27 cellular contexts compared by ENCODE assay signal in genomic region chr5:116567100-116567499, GRCh38. TPM values are rescaled to one million over a fixed set of nuclear protein-coding genes. Genes with fewer than 3 reads are reported as not detected.
"Had no signal": no experiment of that assay in that cellular context is flagged by ENCODE, and none has a peak within 500 bp of the region (broad histone marks: within the 10 kb centered on the region; RNA-seq: fewer than 3 reads in every experiment).

No MANE protein-coding gene starts in this region.

- H3K27me3 Mint-ChIP-seq: progenitor cell of endocrine pancreas had no signal

- ATAC-seq: heart right ventricle; natural killer cell treated with Interleukin-12 subunit alpha and Interleukin-12 subunit beta and Interleukin-15 and Interleukin-18, amount 100 ng/mL, for 72 hours; sciatic nerve; stimulated activated effector memory CD8-positive, alpha-beta T cell treated with anti-CD3 and anti-CD28 coated beads, Interleukin-12 subunit alpha, Interleukin-12 subunit beta, amount 100 ng/mL, for 72 hours had no signal

- H3K4me3 Mint-ChIP-seq: activated CD4-positive, alpha-beta memory T cell treated with anti-CD3 and anti-CD28 coated beads, Interleukin-2, amount 10 ng/mL, durations not matched to agents 7 days and 5 days; activated CD4-positive, alpha-beta T cell treated with anti-CD3 and anti-CD28 coated beads, Interleukin-2, amount 10 ng/mL, durations not matched to agents 7 days and 5 days; activated naive CD4-positive, alpha-beta T cell treated with anti-CD3 and anti-CD28 coated beads, Interleukin-2, amount 50 U/mL, for 24 hours; activated T-cell treated with anti-CD3 and anti-CD28 coated beads, Interleukin-2, amount 50 U/mL, for 24 hours; natural killer cell treated with Interleukin-12 subunit alpha and Interleukin-12 subunit beta and Interleukin-15 and Interleukin-18, amount 100 ng/mL, for 72 hours; stimulated activated effector memory CD8-positive, alpha-beta T cell treated with anti-CD3 and anti-CD28 coated beads, Interleukin-12 subunit alpha, Interleukin-12 subunit beta, amount 100 ng/mL, for 72 hours; stimulated activated naive CD8-positive, alpha-beta T cell treated with anti-CD3 and anti-CD28 coated beads, Interleukin-15, Interleukin-2, amounts not matched to agents 100 ng/mL and 50 ng/mL, for 24 hours had no signal

- H3K27me3 ChIP-seq: breast epithelium, vagina had no signal

- H3K4me3 ChIP-seq: breast epithelium, heart right ventricle, left ventricle myocardium inferior, lung, skin epidermis, thoracic aorta, upper lobe of left lung, vagina had no signal

- H3K9me3 Mint-ChIP-seq: activated CD4-positive, alpha-beta memory T cell treated with anti-CD3 and anti-CD28 coated beads, Interleukin-2, amount 10 ng/mL, durations not matched to agents 7 days and 5 days; activated CD4-positive, alpha-beta T cell treated with anti-CD3 and anti-CD28 coated beads, Interleukin-2, amount 10 ng/mL, durations not matched to agents 7 days and 5 days; activated naive CD4-positive, alpha-beta T cell treated with anti-CD3 and anti-CD28 coated beads, Interleukin-2, amount 50 U/mL, for 24 hours; activated T-cell treated with anti-CD3 and anti-CD28 coated beads, Interleukin-2, amount 50 U/mL, for 24 hours; stimulated activated effector memory CD8-positive, alpha-beta T cell treated with anti-CD3 and anti-CD28 coated beads, Interleukin-12 subunit alpha, Interleukin-12 subunit beta, amount 100 ng/mL, for 72 hours; stimulated activated naive CD8-positive, alpha-beta T cell treated with anti-CD3 and anti-CD28 coated beads, Interleukin-15, Interleukin-2, amounts not matched to agents 100 ng/mL and 50 ng/mL, for 24 hours had no signal

- H3K36me3 ChIP-seq: breast epithelium, heart right ventricle, left ventricle myocardium inferior, thoracic aorta, upper lobe of left lung, vagina had no signal

- H3K27ac ChIP-seq: breast epithelium, heart right ventricle, left ventricle myocardium inferior, skin epidermis, thoracic aorta, upper lobe of left lung, vagina had no signal

- H3K9me3 ChIP-seq: breast epithelium, heart right ventricle, left ventricle myocardium inferior, thoracic aorta, upper lobe of left lung, vagina had no signal

- H3K27ac Mint-ChIP-seq: activated CD4-positive, alpha-beta memory T cell treated with anti-CD3 and anti-CD28 coated beads, Interleukin-2, amount 10 ng/mL, durations not matched to agents 7 days and 5 days; activated CD4-positive, alpha-beta T cell treated with anti-CD3 and anti-CD28 coated beads, Interleukin-2, amount 10 ng/mL, durations not matched to agents 7 days and 5 days; activated naive CD4-positive, alpha-beta T cell treated with anti-CD3 and anti-CD28 coated beads, Interleukin-2, amount 50 U/mL, for 24 hours; activated T-cell treated with anti-CD3 and anti-CD28 coated beads, Interleukin-2, amount 50 U/mL, for 24 hours; natural killer cell treated with Interleukin-12 subunit alpha and Interleukin-12 subunit beta and Interleukin-15 and Interleukin-18, amount 100 ng/mL, for 72 hours; progenitor cell of endocrine pancreas; stimulated activated effector memory CD8-positive, alpha-beta T cell treated with anti-CD3 and anti-CD28 coated beads, Interleukin-12 subunit alpha, Interleukin-12 subunit beta, amount 100 ng/mL, for 72 hours; stimulated activated naive CD8-positive, alpha-beta T cell treated with anti-CD3 and anti-CD28 coated beads, Interleukin-15, Interleukin-2, amounts not matched to agents 100 ng/mL and 50 ng/mL, for 24 hours had no signal

- H3K4me1 Mint-ChIP-seq: activated CD4-positive, alpha-beta memory T cell treated with anti-CD3 and anti-CD28 coated beads, Interleukin-2, amount 10 ng/mL, durations not matched to agents 7 days and 5 days; activated CD4-positive, alpha-beta T cell treated with anti-CD3 and anti-CD28 coated beads, Interleukin-2, amount 10 ng/mL, durations not matched to agents 7 days and 5 days; activated naive CD4-positive, alpha-beta T cell treated with anti-CD3 and anti-CD28 coated beads, Interleukin-2, amount 50 U/mL, for 24 hours; stimulated activated effector memory CD8-positive, alpha-beta T cell treated with anti-CD3 and anti-CD28 coated beads, Interleukin-12 subunit alpha, Interleukin-12 subunit beta, amount 100 ng/mL, for 72 hours had no signal

- DNase-seq: activated CD4-positive, alpha-beta memory T cell treated with anti-CD3 and anti-CD28 coated beads, Interleukin-2, amount 10 ng/mL, durations not matched to agents 7 days and 5 days; activated CD4-positive, alpha-beta T cell treated with anti-CD3 and anti-CD28 coated beads for 1 hour; activated CD4-positive, alpha-beta T cell treated with anti-CD3 and anti-CD28 coated beads, Interleukin-2, amount 10 ng/mL, durations not matched to agents 7 days and 5 days; activated CD8-positive, alpha-beta memory T cell treated with anti-CD3 and anti-CD28 coated beads, Interleukin-2, amount 50 U/mL, for 48 hours; activated T-cell treated with anti-CD3 and anti-CD28 coated beads, Interleukin-2, amount 50 U/mL, for 24 hours; central memory CD4-positive, alpha-beta T cell; dermis blood vessel endothelial cell; effector CD4-positive, alpha-beta T cell; heart right ventricle; left ventricle myocardium inferior; mesendoderm; retina; stimulated activated CD4-positive, alpha-beta T cell treated with anti-CD3 and anti-CD28 coated beads, Interleukin-12 subunit alpha, Interleukin-12 subunit beta, amount 100 ng/mL, for 4 hours; stimulated activated CD4-positive, alpha-beta T cell treated with anti-CD3 and anti-CD28 coated beads, Interleukin-4, amount 100 ng/mL, for 24 hours; T-helper 2 cell; upper lobe of left lung had no signal

- H3K36me3 Mint-ChIP-seq: natural killer cell treated with Interleukin-12 subunit alpha and Interleukin-12 subunit beta and Interleukin-15 and Interleukin-18, amount 100 ng/mL, for 72 hours; stimulated activated effector memory CD8-positive, alpha-beta T cell treated with anti-CD3 and anti-CD28 coated beads, Interleukin-12 subunit alpha, Interleukin-12 subunit beta, amount 100 ng/mL, for 72 hours had no signal

- H3K4me1 ChIP-seq: breast epithelium had no signal

RNA-seq across cellular contexts. Expression of gene SEMA6A, which starts 7.5 kb away (rescaled TPM):
- total RNA-seq: activated CD4-positive, alpha-beta T cell treated with anti-CD3 and anti-CD28 coated beads, Interleukin-2, amount 10 ng/mL, durations not matched to agents 7 days and 5 days; natural killer cell treated with Interleukin-12 subunit alpha and Interleukin-12 subunit beta and Interleukin-15 and Interleukin-18, amount 100 ng/mL, for 72 hours had no signal
